Comparison of ENCODE assay signal across 1 cellular context in genomic region chr19:49589391-49589790, GRCh38.
TF ChIP-seq lines count a peak whose summit lies in the region.

No MANE protein-coding gene starts in this region.

TF ChIP-seq in HepG2, 621 proteins besides CTCF, POLR2A, EP300 and RAD21:
- TF ChIP-seq KLF12 (CRISPR knock-in tag; IDR thresholded peaks at IDR 0.05; ENCODE audit: borderline replicate concordance) (no peak), ZNF510 (CRISPR knock-in tag; IDR thresholded peaks at IDR 0.05; ENCODE audit: low read depth) (0 out of 2 replicates have a peak, but pooled peaks have one; percentile 1), ZNF292 (CRISPR knock-in tag; IDR thresholded peaks at IDR 0.05; ENCODE audit: borderline replicate concordance, low read depth) (0 out of 2 replicates have a peak, but pooled peaks have one; percentile 23), PAWR (CRISPR knock-in tag; IDR thresholded peaks at IDR 0.05; ENCODE audit: borderline replicate concordance) (no peak), ZNF770 (CRISPR knock-in tag; IDR thresholded peaks at IDR 0.05) (peak; percentile 84), MAZ (IDR thresholded peaks at IDR 0.05; ENCODE audit: borderline replicate concordance, low read depth, low read length) (no peak), MAZ (CRISPR knock-in tag; IDR thresholded peaks at IDR 0.05; ENCODE audit: low read depth) (peak; percentile 7; the same call in 1 of the 2 replicates)
TF ChIP-seq in HepG2: peak in this region for 4.
